ENCODE assay signal across 8 cellular contexts in the genomic region with DNA sequence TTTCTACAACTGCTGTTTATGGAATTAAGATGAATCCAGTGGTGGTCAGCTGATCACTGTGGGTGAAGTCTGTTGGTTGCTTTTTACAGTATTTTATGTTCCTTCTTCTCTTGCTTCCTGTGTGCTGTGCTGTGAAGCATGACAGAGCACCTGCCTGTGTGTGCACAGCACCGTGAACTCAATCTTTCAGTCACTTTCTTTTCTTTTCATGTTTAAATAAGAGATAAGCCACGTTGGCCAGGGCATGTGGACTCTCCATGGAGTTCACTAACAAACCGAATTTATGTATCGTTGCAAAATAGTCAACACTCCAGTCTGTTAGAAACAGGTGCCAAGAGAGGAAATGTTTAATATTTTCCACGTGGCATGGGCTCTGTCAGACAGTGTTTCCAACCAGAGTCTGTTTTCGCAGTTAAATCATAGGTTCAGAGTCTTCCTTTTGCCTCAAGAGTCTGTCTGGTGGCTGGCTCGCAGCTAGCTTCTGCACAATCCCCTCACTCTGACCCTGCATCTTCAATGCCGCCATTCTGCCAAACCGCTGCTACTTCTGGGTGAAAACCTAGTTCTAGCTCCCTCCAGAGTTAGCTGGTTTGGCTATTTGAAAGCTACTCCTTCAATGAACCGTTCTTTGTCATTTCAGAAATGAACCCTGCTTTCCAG.
DNase-seq lines count a peak whose midpoint lies in the region; ATAC-seq and TF ChIP-seq lines count a peak whose summit lies in the region.

No MANE protein-coding gene starts in this region.

- TF ChIP-seq CTCF in right lobe of liver (IDR thresholded peaks at IDR 0.05): no peak
- no peak for TF ChIP-seq CTCF in lower leg skin (IDR thresholded peaks at IDR 0.05)

- ATAC-seq in GM18870 (IDR thresholded peaks at IDR 0.05; ENCODE audit: unreplicated experiment) (peak; percentile 95), HG02885 (IDR thresholded peaks at IDR 0.05; ENCODE audit: poor library complexity, unreplicated experiment) (peak; percentile 97), right lobe of liver (peak; percentile 84 to 94 (median 88)), Right ventricle myocardium superior (ENCODE audit: poor library complexity) (no peak)

- intact Hi-C loops in right lobe of liver (cut with DNase I): loop anchor here in 1 of 2 donors (2.0 kb wide), 1 partner anchor 28 kb away; no protein-coding TSS in a partner anchor
- intact Hi-C loops in lower leg skin (cut with DNase I; ENCODE audit: low total_unique reads): no loop called here
- intact Hi-C loops in Right ventricle myocardium superior (cut with DNase I): no loop called here

- 17% methylated on average over 10 of the region's 10 CpGs for WGBS in right lobe of liver (ENCODE audit: insufficient coverage, low coverage, low lambda C conversion rate, missing lambda C conversion rate)
- 58 to 64% methylated on average over 10 of the region's 10 CpGs for WGBS in lower leg skin, 2 donors

- no peaks in the 10 kb centered on the region for H3K27me3 ChIP-seq in right lobe of liver

- peak overlapping the region; percentile 85 to 99 (median 98) for H3K27ac ChIP-seq in right lobe of liver

- no peaks in the 10 kb centered on the region for H3K36me3 ChIP-seq in right lobe of liver

- DNase-seq in NCI-H2081 treated with DMSO at 0.1 percent for 48 hours (lab: John Stamatoyannopoulos, UW) (peak; percentile 66), right lobe of liver (peak; percentile 67 to 86 (median 78)), lower leg skin (ENCODE audit: low spot score in 2 of 2) (no peak), cortex of kidney (lab: John Stamatoyannopoulos, UW) (no peak), GM03348 (ENCODE audit: low spot score) (no peak), Right ventricle myocardium superior (no peak)

- peak overlapping the region in 2 of 3 donors; percentile 39 to 47 for H3K4me3 ChIP-seq in right lobe of liver
- H3K4me3 ChIP-seq in lower leg skin (ENCODE audit: low read depth, poor library complexity, severe bottlenecking): no peak overlapping the region

- H3K4me1 ChIP-seq in right lobe of liver: peaks cover 0 to 32% (median 7%) of the 10 kb centered on the region in 4 donors

- no peaks in the 10 kb centered on the region for H3K9me3 ChIP-seq in right lobe of liver

- TF ChIP-seq POLR2A in right lobe of liver (IDR thresholded peaks at IDR 0.05): peak; percentile 86
- TF ChIP-seq POLR2A in lower leg skin (IDR thresholded peaks at IDR 0.05): no peak

Comparison
In these comparisons a context has a peak if more than half of its experiments do, and no peak if none do; other contexts are left out.
1. DNase-seq: peak in NCI-H2081 treated with DMSO at 0.1 percent for 48 hours (single experiment) and right lobe of liver (3 of 3); none in lower leg skin (0 of 2), cortex of kidney (single experiment), GM03348 (single experiment) and Right ventricle myocardium superior (single experiment).